In genomic region chr12:55708695-55709233, GRCh38 we compare ENCODE assay signal across 1 cellular context.
TF ChIP-seq lines count a peak whose summit lies in the region.

No MANE protein-coding gene starts in this region.

TF ChIP-seq in GM12878, 131 proteins besides CTCF, POLR2A, EP300 and RAD21:
- TF ChIP-seq STAT3 (IDR thresholded peaks at IDR 0.05; ENCODE audit: low read depth, low read length) (no peak), SPI1 (IDR thresholded peaks at IDR 0.05; ENCODE audit: borderline replicate concordance, insufficient read depth, low read depth, low read length) (peak; percentile 52; the same call in 1 of the 2 replicates)
